Comparison of ENCODE assay signal across 2 cellular contexts in the genomic region with DNA sequence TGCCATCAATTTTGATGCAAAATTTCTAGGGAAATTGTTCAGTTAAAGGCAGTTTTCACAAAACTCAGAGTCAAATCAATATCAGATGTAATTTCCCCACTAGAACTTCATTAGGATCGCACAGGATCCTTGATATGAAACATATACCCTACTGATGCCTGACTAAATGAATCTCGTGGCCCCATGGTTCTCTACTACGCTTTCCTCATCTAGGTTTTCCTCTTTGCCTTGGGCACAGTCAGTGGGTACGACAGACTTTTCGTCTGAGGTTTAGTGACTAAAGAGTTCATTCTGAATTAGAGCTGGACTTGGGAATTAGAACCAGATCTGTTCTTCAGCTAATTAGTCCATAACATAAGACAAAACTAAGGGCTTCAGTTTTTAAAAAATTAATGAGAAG.
TF ChIP-seq lines count a peak whose summit lies in the region.

No MANE protein-coding gene starts in this region.

TF ChIP-seq in GM23338, 12 proteins besides CTCF, POLR2A, EP300 and RAD21 (continued from another document):
- TF ChIP-seq, protein P1, sequence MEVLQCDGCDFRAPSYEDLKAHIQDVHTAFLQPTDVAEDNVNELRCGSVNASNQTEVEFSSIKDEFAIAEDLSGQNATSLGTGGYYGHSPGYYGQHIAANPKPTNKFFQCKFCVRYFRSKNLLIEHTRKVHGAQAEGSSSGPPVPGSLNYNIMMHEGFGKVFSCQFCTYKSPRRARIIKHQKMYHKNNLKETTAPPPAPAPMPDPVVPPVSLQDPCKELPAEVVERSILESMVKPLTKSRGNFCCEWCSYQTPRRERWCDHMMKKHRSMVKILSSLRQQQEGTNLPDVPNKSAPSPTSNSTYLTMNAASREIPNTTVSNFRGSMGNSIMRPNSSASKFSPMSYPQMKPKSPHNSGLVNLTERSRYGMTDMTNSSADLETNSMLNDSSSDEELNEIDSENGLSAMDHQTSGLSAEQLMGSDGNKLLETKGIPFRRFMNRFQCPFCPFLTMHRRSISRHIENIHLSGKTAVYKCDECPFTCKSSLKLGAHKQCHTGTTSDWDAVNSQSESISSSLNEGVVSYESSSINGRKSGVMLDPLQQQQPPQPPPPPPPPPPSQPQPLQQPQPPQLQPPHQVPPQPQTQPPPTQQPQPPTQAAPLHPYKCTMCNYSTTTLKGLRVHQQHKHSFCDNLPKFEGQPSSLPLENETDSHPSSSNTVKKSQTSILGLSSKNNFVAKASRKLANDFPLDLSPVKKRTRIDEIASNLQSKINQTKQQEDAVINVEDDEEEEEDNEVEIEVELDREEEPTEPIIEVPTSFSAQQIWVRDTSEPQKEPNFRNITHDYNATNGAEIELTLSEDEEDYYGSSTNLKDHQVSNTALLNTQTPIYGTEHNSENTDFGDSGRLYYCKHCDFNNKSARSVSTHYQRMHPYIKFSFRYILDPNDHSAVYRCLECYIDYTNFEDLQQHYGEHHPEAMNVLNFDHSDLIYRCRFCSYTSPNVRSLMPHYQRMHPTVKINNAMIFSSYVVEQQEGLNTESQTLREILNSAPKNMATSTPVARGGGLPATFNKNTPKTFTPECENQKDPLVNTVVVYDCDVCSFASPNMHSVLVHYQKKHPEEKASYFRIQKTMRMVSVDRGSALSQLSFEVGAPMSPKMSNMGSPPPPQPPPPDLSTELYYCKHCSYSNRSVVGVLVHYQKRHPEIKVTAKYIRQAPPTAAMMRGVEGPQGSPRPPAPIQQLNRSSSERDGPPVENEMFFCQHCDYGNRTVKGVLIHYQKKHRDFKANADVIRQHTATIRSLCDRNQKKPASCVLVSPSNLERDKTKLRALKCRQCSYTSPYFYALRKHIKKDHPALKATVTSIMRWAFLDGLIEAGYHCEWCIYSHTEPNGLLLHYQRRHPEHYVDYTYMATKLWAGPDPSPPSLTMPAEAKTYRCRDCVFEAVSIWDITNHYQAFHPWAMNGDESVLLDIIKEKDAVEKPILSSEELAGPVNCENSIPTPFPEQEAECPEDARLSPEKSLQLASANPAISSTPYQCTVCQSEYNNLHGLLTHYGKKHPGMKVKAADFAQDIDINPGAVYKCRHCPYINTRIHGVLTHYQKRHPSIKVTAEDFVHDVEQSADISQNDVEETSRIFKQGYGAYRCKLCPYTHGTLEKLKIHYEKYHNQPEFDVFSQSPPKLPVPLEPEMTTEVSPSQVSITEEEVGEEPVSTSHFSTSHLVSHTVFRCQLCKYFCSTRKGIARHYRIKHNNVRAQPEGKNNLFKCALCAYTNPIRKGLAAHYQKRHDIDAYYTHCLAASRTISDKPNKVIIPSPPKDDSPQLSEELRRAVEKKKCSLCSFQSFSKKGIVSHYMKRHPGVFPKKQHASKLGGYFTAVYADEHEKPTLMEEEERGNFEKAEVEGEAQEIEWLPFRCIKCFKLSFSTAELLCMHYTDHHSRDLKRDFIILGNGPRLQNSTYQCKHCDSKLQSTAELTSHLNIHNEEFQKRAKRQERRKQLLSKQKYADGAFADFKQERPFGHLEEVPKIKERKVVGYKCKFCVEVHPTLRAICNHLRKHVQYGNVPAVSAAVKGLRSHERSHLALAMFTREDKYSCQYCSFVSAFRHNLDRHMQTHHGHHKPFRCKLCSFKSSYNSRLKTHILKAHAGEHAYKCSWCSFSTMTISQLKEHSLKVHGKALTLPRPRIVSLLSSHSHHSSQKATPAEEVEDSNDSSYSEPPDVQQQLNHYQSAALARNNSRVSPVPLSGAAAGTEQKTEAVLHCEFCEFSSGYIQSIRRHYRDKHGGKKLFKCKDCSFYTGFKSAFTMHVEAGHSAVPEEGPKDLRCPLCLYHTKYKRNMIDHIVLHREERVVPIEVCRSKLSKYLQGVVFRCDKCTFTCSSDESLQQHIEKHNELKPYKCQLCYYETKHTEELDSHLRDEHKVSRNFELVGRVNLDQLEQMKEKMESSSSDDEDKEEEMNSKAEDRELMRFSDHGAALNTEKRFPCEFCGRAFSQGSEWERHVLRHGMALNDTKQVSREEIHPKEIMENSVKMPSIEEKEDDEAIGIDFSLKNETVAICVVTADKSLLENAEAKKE (CRISPR knock-in tag; IDR thresholded peaks at IDR 0.05) = no peak
- no peak for TF ChIP-seq EZH2 (IDR thresholded peaks at IDR 0.05; ENCODE audit: low read depth, unreplicated experiment)
- TF ChIP-seq, protein P2, sequence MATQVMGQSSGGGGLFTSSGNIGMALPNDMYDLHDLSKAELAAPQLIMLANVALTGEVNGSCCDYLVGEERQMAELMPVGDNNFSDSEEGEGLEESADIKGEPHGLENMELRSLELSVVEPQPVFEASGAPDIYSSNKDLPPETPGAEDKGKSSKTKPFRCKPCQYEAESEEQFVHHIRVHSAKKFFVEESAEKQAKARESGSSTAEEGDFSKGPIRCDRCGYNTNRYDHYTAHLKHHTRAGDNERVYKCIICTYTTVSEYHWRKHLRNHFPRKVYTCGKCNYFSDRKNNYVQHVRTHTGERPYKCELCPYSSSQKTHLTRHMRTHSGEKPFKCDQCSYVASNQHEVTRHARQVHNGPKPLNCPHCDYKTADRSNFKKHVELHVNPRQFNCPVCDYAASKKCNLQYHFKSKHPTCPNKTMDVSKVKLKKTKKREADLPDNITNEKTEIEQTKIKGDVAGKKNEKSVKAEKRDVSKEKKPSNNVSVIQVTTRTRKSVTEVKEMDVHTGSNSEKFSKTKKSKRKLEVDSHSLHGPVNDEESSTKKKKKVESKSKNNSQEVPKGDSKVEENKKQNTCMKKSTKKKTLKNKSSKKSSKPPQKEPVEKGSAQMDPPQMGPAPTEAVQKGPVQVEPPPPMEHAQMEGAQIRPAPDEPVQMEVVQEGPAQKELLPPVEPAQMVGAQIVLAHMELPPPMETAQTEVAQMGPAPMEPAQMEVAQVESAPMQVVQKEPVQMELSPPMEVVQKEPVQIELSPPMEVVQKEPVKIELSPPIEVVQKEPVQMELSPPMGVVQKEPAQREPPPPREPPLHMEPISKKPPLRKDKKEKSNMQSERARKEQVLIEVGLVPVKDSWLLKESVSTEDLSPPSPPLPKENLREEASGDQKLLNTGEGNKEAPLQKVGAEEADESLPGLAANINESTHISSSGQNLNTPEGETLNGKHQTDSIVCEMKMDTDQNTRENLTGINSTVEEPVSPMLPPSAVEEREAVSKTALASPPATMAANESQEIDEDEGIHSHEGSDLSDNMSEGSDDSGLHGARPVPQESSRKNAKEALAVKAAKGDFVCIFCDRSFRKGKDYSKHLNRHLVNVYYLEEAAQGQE (IDR thresholded peaks at IDR 0.05; ENCODE audit: unreplicated experiment) = no peak
- TF ChIP-seq JUNB (IDR thresholded peaks at IDR 0.05; ENCODE audit: unreplicated experiment) = no peak
- TF ChIP-seq EZH2phosphoT487 (IDR thresholded peaks at IDR 0.05; ENCODE audit: unreplicated experiment) = no peak
- TF ChIP-seq NANOG (IDR thresholded peaks at IDR 0.05; ENCODE audit: borderline replicate concordance) = no peak
- no peak for TF ChIP-seq ZNF331 (CRISPR knock-in tag; IDR thresholded peaks at IDR 0.05; ENCODE audit: low read depth)
- TF ChIP-seq ZNF114 (CRISPR knock-in tag; IDR thresholded peaks at IDR 0.05) = no peak
- TF ChIP-seq CREB1 (CRISPR knock-in tag; IDR thresholded peaks at IDR 0.05; ENCODE audit: low read depth) = no peak
- TF ChIP-seq, protein P3, sequence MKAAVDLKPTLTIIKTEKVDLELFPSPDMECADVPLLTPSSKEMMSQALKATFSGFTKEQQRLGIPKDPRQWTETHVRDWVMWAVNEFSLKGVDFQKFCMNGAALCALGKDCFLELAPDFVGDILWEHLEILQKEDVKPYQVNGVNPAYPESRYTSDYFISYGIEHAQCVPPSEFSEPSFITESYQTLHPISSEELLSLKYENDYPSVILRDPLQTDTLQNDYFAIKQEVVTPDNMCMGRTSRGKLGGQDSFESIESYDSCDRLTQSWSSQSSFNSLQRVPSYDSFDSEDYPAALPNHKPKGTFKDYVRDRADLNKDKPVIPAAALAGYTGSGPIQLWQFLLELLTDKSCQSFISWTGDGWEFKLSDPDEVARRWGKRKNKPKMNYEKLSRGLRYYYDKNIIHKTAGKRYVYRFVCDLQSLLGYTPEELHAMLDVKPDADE (IDR thresholded peaks at IDR 0.05) = no peak

TF ChIP-seq in SK-N-SH, 30 proteins besides CTCF, POLR2A, EP300 and RAD21 (continued from another document):
- TF ChIP-seq, protein P2 (IDR thresholded peaks at IDR 0.05; ENCODE audit: low read depth, low read length) = no peak
- TF ChIP-seq MEF2A (IDR thresholded peaks at IDR 0.05; ENCODE audit: borderline replicate concordance, low read depth) (no peak), RCOR1 (IDR thresholded peaks at IDR 0.05; ENCODE audit: low read length) (peak; percentile 57; the same call in 1 of the 2 replicates), NRF1 (IDR thresholded peaks at IDR 0.05; ENCODE audit: low read depth, low read length) (no peak), JUND (IDR thresholded peaks at IDR 0.05) (no peak), CHD2 (IDR thresholded peaks at IDR 0.05; ENCODE audit: low read length, partially characterized antibody) (peak; percentile 37), MXI1 (IDR thresholded peaks at IDR 0.05; ENCODE audit: low read depth, low read length) (no peak; the same call in 1 of the 2 replicates), POLR2AphosphoS5 (IDR thresholded peaks at IDR 0.05; ENCODE audit: low read depth, low read length) (no peak), RXRA (IDR thresholded peaks at IDR 0.05; ENCODE audit: borderline replicate concordance, low read depth) (no peak), TAF1 (IDR thresholded peaks at IDR 0.05; ENCODE audit: borderline replicate concordance, low read depth, low read length) (no peak), SIN3A (IDR thresholded peaks at IDR 0.05; ENCODE audit: borderline replicate concordance, low read depth, low read length) (no peak), YY1 (IDR thresholded peaks at IDR 0.05; ENCODE audit: low read depth) (no peak), FOXM1 (IDR thresholded peaks at IDR 0.05; ENCODE audit: low read depth) (0 out of 2 replicates have a peak, but pooled peaks have one; percentile 17), ELF1 (IDR thresholded peaks at IDR 0.05) (no peak), FOXJ3 (CRISPR knock-in tag; IDR thresholded peaks at IDR 0.05) (no peak), NFIC (IDR thresholded peaks at IDR 0.05; ENCODE audit: borderline replicate concordance) (no peak)
- TF ChIP-seq, protein P4, sequence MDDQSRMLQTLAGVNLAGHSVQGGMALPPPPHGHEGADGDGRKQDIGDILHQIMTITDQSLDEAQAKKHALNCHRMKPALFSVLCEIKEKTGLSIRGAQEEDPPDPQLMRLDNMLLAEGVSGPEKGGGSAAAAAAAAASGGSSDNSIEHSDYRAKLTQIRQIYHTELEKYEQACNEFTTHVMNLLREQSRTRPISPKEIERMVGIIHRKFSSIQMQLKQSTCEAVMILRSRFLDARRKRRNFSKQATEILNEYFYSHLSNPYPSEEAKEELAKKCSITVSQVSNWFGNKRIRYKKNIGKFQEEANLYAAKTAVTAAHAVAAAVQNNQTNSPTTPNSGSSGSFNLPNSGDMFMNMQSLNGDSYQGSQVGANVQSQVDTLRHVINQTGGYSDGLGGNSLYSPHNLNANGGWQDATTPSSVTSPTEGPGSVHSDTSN (IDR thresholded peaks at IDR 0.05) = no peak
- TF ChIP-seq, protein P5, sequence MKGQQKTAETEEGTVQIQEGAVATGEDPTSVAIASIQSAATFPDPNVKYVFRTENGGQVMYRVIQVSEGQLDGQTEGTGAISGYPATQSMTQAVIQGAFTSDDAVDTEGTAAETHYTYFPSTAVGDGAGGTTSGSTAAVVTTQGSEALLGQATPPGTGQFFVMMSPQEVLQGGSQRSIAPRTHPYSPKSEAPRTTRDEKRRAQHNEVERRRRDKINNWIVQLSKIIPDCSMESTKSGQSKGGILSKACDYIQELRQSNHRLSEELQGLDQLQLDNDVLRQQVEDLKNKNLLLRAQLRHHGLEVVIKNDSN (IDR thresholded peaks at IDR 0.05; ENCODE audit: borderline replicate concordance, low read depth) = no peak
- TF ChIP-seq, protein P6, sequence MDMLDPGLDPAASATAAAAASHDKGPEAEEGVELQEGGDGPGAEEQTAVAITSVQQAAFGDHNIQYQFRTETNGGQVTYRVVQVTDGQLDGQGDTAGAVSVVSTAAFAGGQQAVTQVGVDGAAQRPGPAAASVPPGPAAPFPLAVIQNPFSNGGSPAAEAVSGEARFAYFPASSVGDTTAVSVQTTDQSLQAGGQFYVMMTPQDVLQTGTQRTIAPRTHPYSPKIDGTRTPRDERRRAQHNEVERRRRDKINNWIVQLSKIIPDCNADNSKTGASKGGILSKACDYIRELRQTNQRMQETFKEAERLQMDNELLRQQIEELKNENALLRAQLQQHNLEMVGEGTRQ (IDR thresholded peaks at IDR 0.05; ENCODE audit: borderline replicate concordance, low read depth, low read length) = no peak
- TF ChIP-seq, protein P7, sequence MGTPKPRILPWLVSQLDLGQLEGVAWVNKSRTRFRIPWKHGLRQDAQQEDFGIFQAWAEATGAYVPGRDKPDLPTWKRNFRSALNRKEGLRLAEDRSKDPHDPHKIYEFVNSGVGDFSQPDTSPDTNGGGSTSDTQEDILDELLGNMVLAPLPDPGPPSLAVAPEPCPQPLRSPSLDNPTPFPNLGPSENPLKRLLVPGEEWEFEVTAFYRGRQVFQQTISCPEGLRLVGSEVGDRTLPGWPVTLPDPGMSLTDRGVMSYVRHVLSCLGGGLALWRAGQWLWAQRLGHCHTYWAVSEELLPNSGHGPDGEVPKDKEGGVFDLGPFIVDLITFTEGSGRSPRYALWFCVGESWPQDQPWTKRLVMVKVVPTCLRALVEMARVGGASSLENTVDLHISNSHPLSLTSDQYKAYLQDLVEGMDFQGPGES (IDR thresholded peaks at IDR 0.05; ENCODE audit: low read depth, low read length) = no peak
- TF ChIP-seq, protein P8, sequence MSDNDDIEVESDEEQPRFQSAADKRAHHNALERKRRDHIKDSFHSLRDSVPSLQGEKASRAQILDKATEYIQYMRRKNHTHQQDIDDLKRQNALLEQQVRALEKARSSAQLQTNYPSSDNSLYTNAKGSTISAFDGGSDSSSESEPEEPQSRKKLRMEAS (IDR thresholded peaks at IDR 0.05; ENCODE audit: low read depth) = no peak
